In the genomic region with DNA sequence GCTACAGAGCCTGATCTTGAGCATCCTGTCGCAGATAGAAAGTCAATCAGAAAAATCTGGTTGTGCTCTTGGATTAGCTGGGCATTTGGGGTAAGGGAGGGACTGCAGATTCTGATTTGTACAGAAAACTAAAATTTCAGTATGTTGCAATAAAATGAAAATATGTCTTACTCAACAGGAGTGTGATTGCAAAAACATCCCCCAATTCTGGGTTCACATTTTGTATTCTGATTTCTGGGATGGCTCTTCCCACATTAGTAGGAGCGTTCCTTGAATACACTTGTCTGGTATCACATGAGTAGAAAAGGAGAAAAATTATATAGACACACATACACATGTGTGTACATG, we compare ENCODE assay signal across 14 cellular contexts. TPM values are rescaled to one million over a fixed set of nuclear protein-coding genes. Genes with fewer than 3 reads are reported as not detected.
DNase-seq lines count a peak whose midpoint lies in the region; ATAC-seq and TF ChIP-seq lines count a peak whose summit lies in the region.
"Had no signal": no experiment of that assay in that cellular context is flagged by ENCODE, and none has a peak within 500 bp of the region (broad histone marks: within the 10 kb centered on the region; RNA-seq: fewer than 3 reads in every experiment).

No MANE protein-coding gene starts in this region.

- TF ChIP-seq CTCF in OCI-LY1 (IDR thresholded peaks at IDR 0.05; ENCODE audit: low read length) (no peak), osteocyte (IDR thresholded peaks at IDR 0.05) (no peak)

- intact Hi-C loops in activated T-helper 2 cell treated with anti-CD3 and anti-CD28 coated beads, Interferon-gamma antibody, Interleukin-2, Interleukin-4, amounts not matched to agents 10 μg/mL and 5 μg/mL and 100 μg/mL, durations not matched to agents 14 hours and 24 hours and 36 hours (cut with micrococcal nuclease): no loop called here

- H3K4me1 ChIP-seq in OCI-LY1 (ENCODE audit: insufficient read depth, low read length, severe bottlenecking): peaks cover 88% of the 10 kb centered on the region

- H3K27ac ChIP-seq in OCI-LY1 (ENCODE audit: low read depth, low read length, poor library complexity, severe bottlenecking): peak overlapping the region; percentile 64
- H3K27ac ChIP-seq: transverse colon had no signal

- H3K79me2 ChIP-seq in OCI-LY1 (ENCODE audit: insufficient read depth, low read length): no peaks in the 10 kb centered on the region

- no peaks in the 10 kb centered on the region for H3K27me3 ChIP-seq in OCI-LY1 (ENCODE audit: insufficient read depth, low read length)
- H3K27me3 ChIP-seq: MG63, sigmoid colon, transverse colon had no signal

- ATAC-seq in effector memory CD8-positive, alpha-beta T cell (replicated peaks): no peak
- no peak for ATAC-seq in GM21737 (IDR thresholded peaks at IDR 0.05; ENCODE audit: unreplicated experiment)

- H2AFZ ChIP-seq in OCI-LY1 (ENCODE audit: low read length): no peak overlapping the region

- peak overlapping the region; percentile 80 for H3K27ac Mint-ChIP-seq in activated naive CD4-positive, alpha-beta T cell treated with anti-CD3 and anti-CD28 coated beads, Interleukin-2, amount 50 U/mL, for 24 hours
- no peak overlapping the region for H3K27ac Mint-ChIP-seq in activated naive CD4-positive, alpha-beta T cell treated with anti-CD3 and anti-CD28 coated beads, Interleukin-2, amount 10 ng/mL, durations not matched to agents 7 days and 5 days
- H3K27ac Mint-ChIP-seq in effector memory CD8-positive, alpha-beta T cell: peak overlapping the region; percentile 77 to 79
- peak overlapping the region; percentile 35 for H3K27ac Mint-ChIP-seq in osteocyte (ENCODE audit: unreplicated experiment)
- H3K27ac Mint-ChIP-seq in activated T-helper 2 cell treated with anti-CD3 and anti-CD28 coated beads, Interferon-gamma antibody, Interleukin-2, Interleukin-4, amounts not matched to agents 10 μg/mL and 5 μg/mL and 100 μg/mL, durations not matched to agents 14 hours and 24 hours and 36 hours: no peak overlapping the region

- peaks cover 59% of the 10 kb centered on the region for H3K4me1 Mint-ChIP-seq in activated naive CD4-positive, alpha-beta T cell treated with anti-CD3 and anti-CD28 coated beads, Interleukin-2, amount 50 U/mL, for 24 hours
- peaks cover 32% of the 10 kb centered on the region for H3K4me1 Mint-ChIP-seq in activated naive CD4-positive, alpha-beta T cell treated with anti-CD3 and anti-CD28 coated beads, Interleukin-2, amount 10 ng/mL, durations not matched to agents 7 days and 5 days
- peaks cover 36 to 37% of the 10 kb centered on the region in 2 donors for H3K4me1 Mint-ChIP-seq in effector memory CD8-positive, alpha-beta T cell (ENCODE audit: low read depth in 2 of 2)
- peaks cover 24% of the 10 kb centered on the region for H3K4me1 Mint-ChIP-seq in osteocyte (ENCODE audit: unreplicated experiment)
- peaks cover 20% of the 10 kb centered on the region for H3K4me1 Mint-ChIP-seq in activated T-helper 2 cell treated with anti-CD3 and anti-CD28 coated beads, Interferon-gamma antibody, Interleukin-2, Interleukin-4, amounts not matched to agents 10 μg/mL and 5 μg/mL and 100 μg/mL, durations not matched to agents 14 hours and 24 hours and 36 hours (ENCODE audit: low read depth)

- H3K27me3 Mint-ChIP-seq in activated naive CD4-positive, alpha-beta T cell treated with anti-CD3 and anti-CD28 coated beads, Interleukin-2, amount 50 U/mL, for 24 hours: no peaks in the 10 kb centered on the region
- no peaks in the 10 kb centered on the region for H3K27me3 Mint-ChIP-seq in activated naive CD4-positive, alpha-beta T cell treated with anti-CD3 and anti-CD28 coated beads, Interleukin-2, amount 10 ng/mL, durations not matched to agents 7 days and 5 days
- H3K27me3 Mint-ChIP-seq in effector memory CD8-positive, alpha-beta T cell: no peaks in the 10 kb centered on the region
- no peaks in the 10 kb centered on the region for H3K27me3 Mint-ChIP-seq in osteocyte (ENCODE audit: unreplicated experiment)
- no peaks in the 10 kb centered on the region for H3K27me3 Mint-ChIP-seq in activated T-helper 2 cell treated with anti-CD3 and anti-CD28 coated beads, Interferon-gamma antibody, Interleukin-2, Interleukin-4, amounts not matched to agents 10 μg/mL and 5 μg/mL and 100 μg/mL, durations not matched to agents 14 hours and 24 hours and 36 hours (ENCODE audit: low read depth)

- no peaks in the 10 kb centered on the region for H3K9me3 ChIP-seq in OCI-LY1 (ENCODE audit: low read length)
- H3K9me3 ChIP-seq: MG63, sigmoid colon, transverse colon had no signal

- no peaks in the 10 kb centered on the region for H4K20me1 ChIP-seq in OCI-LY1 (ENCODE audit: insufficient read depth, low read length)

- H3K9me2 ChIP-seq in OCI-LY1 (ENCODE audit: low read depth, low read length): no peaks in the 10 kb centered on the region

- peaks cover 9% of the 10 kb centered on the region for H3K36me3 Mint-ChIP-seq in activated naive CD4-positive, alpha-beta T cell treated with anti-CD3 and anti-CD28 coated beads, Interleukin-2, amount 50 U/mL, for 24 hours
- peaks cover 31% of the 10 kb centered on the region for H3K36me3 Mint-ChIP-seq in activated naive CD4-positive, alpha-beta T cell treated with anti-CD3 and anti-CD28 coated beads, Interleukin-2, amount 10 ng/mL, durations not matched to agents 7 days and 5 days
- H3K36me3 Mint-ChIP-seq in effector memory CD8-positive, alpha-beta T cell (ENCODE audit: insufficient read depth): peaks cover 52% of the 10 kb centered on the region
- H3K36me3 Mint-ChIP-seq in osteocyte (ENCODE audit: unreplicated experiment): peaks cover 21% of the 10 kb centered on the region
- peaks cover 33% of the 10 kb centered on the region for H3K36me3 Mint-ChIP-seq in activated T-helper 2 cell treated with anti-CD3 and anti-CD28 coated beads, Interferon-gamma antibody, Interleukin-2, Interleukin-4, amounts not matched to agents 10 μg/mL and 5 μg/mL and 100 μg/mL, durations not matched to agents 14 hours and 24 hours and 36 hours (ENCODE audit: low read depth)

- no peak overlapping the region for H3K4me3 Mint-ChIP-seq in activated naive CD4-positive, alpha-beta T cell treated with anti-CD3 and anti-CD28 coated beads, Interleukin-2, amount 50 U/mL, for 24 hours
- no peak overlapping the region for H3K4me3 Mint-ChIP-seq in activated naive CD4-positive, alpha-beta T cell treated with anti-CD3 and anti-CD28 coated beads, Interleukin-2, amount 10 ng/mL, durations not matched to agents 7 days and 5 days
- no peak overlapping the region for H3K4me3 Mint-ChIP-seq in effector memory CD8-positive, alpha-beta T cell
- H3K4me3 Mint-ChIP-seq in osteocyte (ENCODE audit: unreplicated experiment): no peak overlapping the region
- no peak overlapping the region for H3K4me3 Mint-ChIP-seq in activated T-helper 2 cell treated with anti-CD3 and anti-CD28 coated beads, Interferon-gamma antibody, Interleukin-2, Interleukin-4, amounts not matched to agents 10 μg/mL and 5 μg/mL and 100 μg/mL, durations not matched to agents 14 hours and 24 hours and 36 hours (ENCODE audit: low read depth)

- H3K36me3 ChIP-seq in OCI-LY1 (ENCODE audit: insufficient read depth, low read length): peaks cover 11% of the 10 kb centered on the region; the same call in 1 of the 2 replicates
- H3K36me3 ChIP-seq: transverse colon had no signal

- no peak for DNase-seq in activated naive CD4-positive, alpha-beta T cell treated with anti-CD3 and anti-CD28 coated beads, Interleukin-2, amount 10 ng/mL, durations not matched to agents 7 days and 5 days
- no peak for DNase-seq in effector memory CD8-positive, alpha-beta T cell
- DNase-seq in osteocyte (ENCODE audit: extremely low spot score, unreplicated experiment): no peak
- no peak for DNase-seq in HuH-7.5 (ENCODE audit: low spot score)
- DNase-seq in activated T-helper 2 cell treated with anti-CD3 and anti-CD28 coated beads, Interferon-gamma antibody, Interleukin-2, Interleukin-4, amounts not matched to agents 10 μg/mL and 5 μg/mL and 100 μg/mL, durations not matched to agents 14 hours and 24 hours and 36 hours (ENCODE audit: low spot score): no peak
- DNase-seq: MG63; NCI-H2107; Right ventricle myocardium superior; sigmoid colon; stimulated activated CD4-positive, alpha-beta T cell treated with anti-CD3 and anti-CD28 coated beads, Interleukin-2, amount 100 ng/mL, for 48 hours; transverse colon had no signal

- H3K9me3 Mint-ChIP-seq in activated naive CD4-positive, alpha-beta T cell treated with anti-CD3 and anti-CD28 coated beads, Interleukin-2, amount 50 U/mL, for 24 hours: no peaks in the 10 kb centered on the region
- no peaks in the 10 kb centered on the region for H3K9me3 Mint-ChIP-seq in activated naive CD4-positive, alpha-beta T cell treated with anti-CD3 and anti-CD28 coated beads, Interleukin-2, amount 10 ng/mL, durations not matched to agents 7 days and 5 days
- H3K9me3 Mint-ChIP-seq in effector memory CD8-positive, alpha-beta T cell: no peaks in the 10 kb centered on the region
- no peaks in the 10 kb centered on the region for H3K9me3 Mint-ChIP-seq in osteocyte (ENCODE audit: unreplicated experiment)
- H3K9me3 Mint-ChIP-seq in activated T-helper 2 cell treated with anti-CD3 and anti-CD28 coated beads, Interferon-gamma antibody, Interleukin-2, Interleukin-4, amounts not matched to agents 10 μg/mL and 5 μg/mL and 100 μg/mL, durations not matched to agents 14 hours and 24 hours and 36 hours: no peaks in the 10 kb centered on the region

- H3F3A ChIP-seq in OCI-LY1 (ENCODE audit: insufficient read depth, low read length): 0 out of 2 replicates have a peak, but pooled peaks cover 8% of the 10 kb centered on the region

- no peak overlapping the region for H3K9ac ChIP-seq in OCI-LY1 (ENCODE audit: low read length)

- CTCF ChIA-PET in activated naive CD4-positive, alpha-beta T cell treated with anti-CD3 and anti-CD28 coated beads, Interleukin-2, amount 10 ng/mL, durations not matched to agents 7 days and 5 days (lab: Charles Lee): interaction anchor here (0.8 kb wide), 1 partner anchor 162 kb away, joined by 3 read pairs; no protein-coding TSS in a partner anchor

- H3K4me3 ChIP-seq in OCI-LY1 (ENCODE audit: low read depth, low read length, poor library complexity, severe bottlenecking): no peak overlapping the region
- H3K4me3 ChIP-seq: MG63, sigmoid colon, transverse colon had no signal

- H3K4me2 ChIP-seq in OCI-LY1 (ENCODE audit: low read length): no peak overlapping the region

RNA-seq across cellular contexts. Expression of a gene that starts 40.5 kb away (rescaled TPM):
- total RNA-seq in osteocyte: 41.9 and 54.2 TPM in 2 replicates
- total RNA-seq in activated T-helper 2 cell treated with anti-CD3 and anti-CD28 coated beads, Interferon-gamma antibody, Interleukin-2, Interleukin-4, amounts not matched to agents 10 μg/mL and 5 μg/mL and 100 μg/mL, durations not matched to agents 14 hours and 24 hours and 36 hours: 49.2 and 51.4 TPM in 2 replicates

Comparison
In these comparisons a context has a peak if more than half of its experiments do, and no peak if none do; other contexts are left out.
1. H3K27ac Mint-ChIP-seq: peak in activated naive CD4-positive, alpha-beta T cell treated with anti-CD3 and anti-CD28 coated beads, Interleukin-2, amount 50 U/mL, for 24 hours (single experiment), effector memory CD8-positive, alpha-beta T cell (2 of 2) and osteocyte (single experiment); none in activated naive CD4-positive, alpha-beta T cell treated with anti-CD3 and anti-CD28 coated beads, Interleukin-2, amount 10 ng/mL, durations not matched to agents 7 days and 5 days (single experiment) and activated T-helper 2 cell treated with anti-CD3 and anti-CD28 coated beads, Interferon-gamma antibody, Interleukin-2, Interleukin-4, amounts not matched to agents 10 μg/mL and 5 μg/mL and 100 μg/mL, durations not matched to agents 14 hours and 24 hours and 36 hours (single experiment).